ENCODE assay signal across 21 cellular contexts in genomic region chr17:15996322-15996721, GRCh38. TPM values are rescaled to one million over a fixed set of nuclear protein-coding genes. Genes with fewer than 3 reads are reported as not detected.
"Had no signal": no experiment of that assay in that cellular context is flagged by ENCODE, and none has a peak within 500 bp of the region (broad histone marks: within the 10 kb centered on the region; RNA-seq: fewer than 3 reads in every experiment).

No MANE protein-coding gene starts in this region.

- H3K4me3 Mint-ChIP-seq: stimulated activated effector memory CD8-positive, alpha-beta T cell treated with anti-CD3 and anti-CD28 coated beads, Interleukin-12 subunit alpha, Interleukin-12 subunit beta, amount 100 ng/mL, for 72 hours had no signal

- H3K27ac Mint-ChIP-seq: progenitor cell of endocrine pancreas, type B pancreatic cell had no signal

- H3K27me3 Mint-ChIP-seq: naive B cell, progenitor cell of endocrine pancreas, type B pancreatic cell had no signal

- H2AFZ ChIP-seq: hepatocyte had no signal

- H3K4me2 ChIP-seq: hepatocyte had no signal

- H3K36me3 ChIP-seq: thyroid gland had no signal

- H3K9me3 ChIP-seq: pancreas, suprapubic skin, thyroid gland had no signal

- ATAC-seq: left colon; left ventricle myocardium superior; pancreas; right cardiac atrium; stimulated activated effector memory CD8-positive, alpha-beta T cell treated with anti-CD3 and anti-CD28 coated beads, Interleukin-12 subunit alpha, Interleukin-12 subunit beta, amount 100 ng/mL, for 72 hours; stimulated activated naive CD8-positive, alpha-beta T cell treated with anti-CD3 and anti-CD28 coated beads, Interleukin-15, Interleukin-2, amounts not matched to agents 100 U/mL and 50 U/mL, for 24 hours had no signal

- H3K36me3 Mint-ChIP-seq: naive B cell had no signal

- H3K9me3 Mint-ChIP-seq: naive B cell; nephron; stimulated activated effector memory CD8-positive, alpha-beta T cell treated with anti-CD3 and anti-CD28 coated beads, Interleukin-12 subunit alpha, Interleukin-12 subunit beta, amount 100 ng/mL, for 72 hours; type B pancreatic cell had no signal

- FAIRE-seq: pancreas, urothelium cell line had no signal

- H3K27me3 ChIP-seq: hepatocyte, pancreas, suprapubic skin, thyroid gland had no signal

- DNase-seq: foreskin melanocyte; head of caudate nucleus; left colon; left ventricle myocardium superior; mesendoderm; naive B cell; occipital lobe; pancreas; right cardiac atrium; stimulated activated CD4-positive, alpha-beta T cell treated with anti-CD3 and anti-CD28 coated beads, Interleukin-4, amount 100 ng/mL, for 1 hour; stimulated activated CD8-positive, alpha-beta memory T cell treated with anti-CD3 and anti-CD28 coated beads, Interleukin-4, amount 100 ng/mL, for 48 hours; stimulated activated naive CD8-positive, alpha-beta T cell treated with anti-CD3 and anti-CD28 coated beads, Interleukin-15, Interleukin-2, amounts not matched to agents 100 U/mL and 50 U/mL, for 24 hours; thyroid gland had no signal

- H3K27ac ChIP-seq: hepatocyte, pancreas, suprapubic skin, thyroid gland had no signal

- H3K4me3 ChIP-seq: hepatocyte, lung, pancreas, suprapubic skin, thyroid gland had no signal

RNA-seq across cellular contexts. Expression of gene ADORA2B, which starts 51.4 kb away (rescaled TPM):
- total RNA-seq: thyroid gland had no signal
